In genomic region chr1:246566808-246567154, GRCh38 we compare ENCODE assay signal across 8 cellular contexts. TPM values are rescaled to one million over a fixed set of nuclear protein-coding genes. Genes with fewer than 3 reads are reported as not detected.
DNase-seq lines count a peak whose midpoint lies in the region; ATAC-seq and TF ChIP-seq lines count a peak whose summit lies in the region.

No MANE protein-coding gene starts in this region.

- peak overlapping the region; percentile 90 for H3K9ac ChIP-seq in endodermal cell (ENCODE audit: extremely low read depth, low read length, poor library complexity, severe bottlenecking)

- H3K4me3 Mint-ChIP-seq in endodermal cell = peak overlapping the region; percentile 98

- H3K27me3 Mint-ChIP-seq in endodermal cell (ENCODE audit: insufficient read depth) = no peaks in the 10 kb centered on the region

- in situ Hi-C loops in GM13977 (cut with MboI; ENCODE audit: low pct_unique_long_range_greater_than_20kb, low sequenced_read_pairs, unreplicated experiment) = no loop called here

- H3K4me3 ChIP-seq in endodermal cell (ENCODE audit: low read length) (peak overlapping the region; percentile 97), aorta (ENCODE audit: low read length in 2 of 2) (peak overlapping the region; percentile 71 to 72)

- H3K27ac ChIP-seq in 22Rv1 (peak overlapping the region; percentile 88), endodermal cell (ENCODE audit: low read depth, low read length) (peak overlapping the region; percentile 48), aorta (ENCODE audit: low read depth in 1 of 2, low read length in 2 of 2) (peak overlapping the region; percentile 3 to 90)

- H3K4me1 ChIP-seq in endodermal cell (ENCODE audit: control insufficient read depth, insufficient read depth, low read length) (no peaks in the 10 kb centered on the region), aorta (ENCODE audit: control insufficient read depth in 1 of 2, insufficient read depth in 2 of 2, low read length in 2 of 2) (no peaks in the 10 kb centered on the region)

- DNase-seq in GM13977 (ENCODE audit: low spot score) (peak; percentile 38), RPMI8226 (peak; percentile 70), endodermal cell (no peak), myocyte (ENCODE audit: low read depth) (peak; percentile 50), aorta (no peak), GDM1 (lab: John Stamatoyannopoulos, UW) (no peak)

- peak overlapping the region; percentile 96 for H3K27ac Mint-ChIP-seq in endodermal cell

- H3K4me1 Mint-ChIP-seq in endodermal cell = peaks cover 18% of the 10 kb centered on the region

- intact Hi-C loops in aorta (cut with DNase I) = loop anchor here (5.0 to 10.0 kb wide), 4 partner anchors 66 to 1702 kb away; partner anchors contain the start of genes HNRNPU (in 1 of the 2) and ZNF496 (in 1 of the 2)

- ATAC-seq in HG02870 (IDR thresholded peaks at IDR 0.05; ENCODE audit: unreplicated experiment) = peak; percentile 17
- peak; percentile 51 for ATAC-seq in aorta (ENCODE audit: low FRiP score)

- H3K36me3 ChIP-seq in endodermal cell (ENCODE audit: control insufficient read depth, insufficient read depth, low read length) (peaks cover 16% of the 10 kb centered on the region), aorta (ENCODE audit: control insufficient read depth in 1 of 2, insufficient read depth in 2 of 2, low read length in 1 of 2) (no peaks in the 10 kb centered on the region)

- 0% methylated on average over 8 to 14 of the region's 16 CpGs for WGBS in endodermal cell (ENCODE audit: insufficient coverage in 1 of 2, insufficient read length in 1 of 2), 2 experiments
- 0% methylated on average over 16 of the region's 16 CpGs for WGBS in aorta, 2 donors

- no peaks in the 10 kb centered on the region for H3K9me3 Mint-ChIP-seq in endodermal cell

- H3K9me3 ChIP-seq in endodermal cell (ENCODE audit: control insufficient read depth, low read length) (no peaks in the 10 kb centered on the region), aorta (ENCODE audit: control insufficient read depth, low read length) (no peaks in the 10 kb centered on the region)

- H3K27me3 ChIP-seq in endodermal cell (ENCODE audit: control insufficient read depth, insufficient read depth, low read length, poor library complexity, severe bottlenecking) = no peaks in the 10 kb centered on the region
- no peaks in the 10 kb centered on the region for H3K27me3 ChIP-seq in aorta (ENCODE audit: control insufficient read depth in 1 of 2, insufficient read depth in 2 of 2, low read length in 1 of 2)

- peaks cover 10% of the 10 kb centered on the region for H3K36me3 Mint-ChIP-seq in endodermal cell (ENCODE audit: low read depth)

- TF ChIP-seq CTCF in 22Rv1 (IDR thresholded peaks at IDR 0.05) = no peak
- TF ChIP-seq CTCF in GM13977 (IDR thresholded peaks at IDR 0.05; ENCODE audit: extremely low read depth, insufficient read depth, missing control alignments) = peak; percentile 15
- no peak for TF ChIP-seq CTCF in endodermal cell (conservative IDR thresholded peaks at IDR 0.05)

RNA-seq across cellular contexts. Expression of gene CNST, which starts 0.5 kb away (rescaled TPM):
- 10 to 100 TPM; 14.7 to 20.3 TPM for total RNA-seq in endodermal cell
- 11.6 TPM for polyA plus RNA-seq in endodermal cell (2013, experiment 1 of 2)
- 12.0 TPM for polyA plus RNA-seq in endodermal cell (2013, experiment 2 of 2)
- total RNA-seq in myocyte = 14.5 and 21.6 TPM in 2 replicates
- polyA plus RNA-seq in myocyte (2012) = 10.4 TPM
- total RNA-seq in aorta = 10 to 100 TPM; 24.5 to 27.8 TPM
- 1 to 10 TPM; 6.9 to 7.7 TPM for polyA plus RNA-seq in aorta

RNA-seq across cellular contexts. Expression of gene TFB2M, which starts 0.7 kb away (rescaled TPM):
- 10 to 100 TPM; 13.2 to 13.7 TPM for total RNA-seq in endodermal cell
- polyA plus RNA-seq in endodermal cell (2013, experiment 1 of 2) = 14.2 TPM
- polyA plus RNA-seq in endodermal cell (2013, experiment 2 of 2) = 14.4 TPM
- 16.0 and 16.5 TPM in 2 replicates for total RNA-seq in myocyte
- polyA plus RNA-seq in myocyte (2012) = 9.4 TPM
- 1 to 10 TPM; 5.2 to 5.6 TPM for total RNA-seq in aorta
- polyA plus RNA-seq in aorta = 1 to 10 TPM; 3.8 to 5.8 TPM

RNA-seq across cellular contexts. Expression of gene SMYD3, which starts 59.7 kb away (rescaled TPM):
- total RNA-seq in endodermal cell (10 to 100 TPM; 32.3 to 45.8 TPM), myocyte (15.9 and 18.7 TPM in 2 replicates), aorta (10 to 100 TPM; 11.5 to 29.1 TPM)
- polyA plus RNA-seq in endodermal cell (2013, experiment 1 of 2) = 54.2 TPM
- 60.3 TPM for polyA plus RNA-seq in endodermal cell (2013, experiment 2 of 2)
- polyA plus RNA-seq in myocyte (2012) = 47.0 TPM
- 10 to 100 TPM in 1 of 2 donors, 1 to 10 TPM in 1; 6.0 to 10.7 TPM for polyA plus RNA-seq in aorta

Comparison
In these comparisons a context has a peak if more than half of its experiments do, and no peak if none do; other contexts are left out.
1. DNase-seq: peak in GM13977 (single experiment), RPMI8226 (single experiment) and myocyte (single experiment); none in endodermal cell (single experiment), aorta (0 of 2) and GDM1 (single experiment).
2. Peak in every context shown above with its lines, with median percentiles within 50 percentile points of each other: H3K27ac ChIP-seq.